Comparison of ENCODE assay signal across 8 cellular contexts in genomic region chr16:53071748-53072301, GRCh38. TPM values are rescaled to one million over a fixed set of nuclear protein-coding genes. Genes with fewer than 3 reads are reported as not detected.
DNase-seq lines count a peak whose midpoint lies in the region; ATAC-seq and FAIRE-seq lines count a peak whose summit lies in the region.

No MANE protein-coding gene starts in this region.

- peaks cover 2 to 7% of the 10 kb centered on the region in 2 donors for H3K36me3 Mint-ChIP-seq in activated T-cell treated with anti-CD3 and anti-CD28 coated beads, Interleukin-2, amount 50 U/mL, for 72 hours (ENCODE audit: insufficient read depth in 2 of 2)

- H3K27ac Mint-ChIP-seq in activated T-cell treated with anti-CD3 and anti-CD28 coated beads, Interleukin-2, amount 50 U/mL, for 72 hours, result no peak overlapping the region

- H3K4me1 Mint-ChIP-seq in activated T-cell treated with anti-CD3 and anti-CD28 coated beads, Interleukin-2, amount 50 U/mL, for 72 hours (ENCODE audit: low read depth), result peaks cover 25% of the 10 kb centered on the region

- H3K9me3 Mint-ChIP-seq in activated T-cell treated with anti-CD3 and anti-CD28 coated beads, Interleukin-2, amount 50 U/mL, for 72 hours, result peaks cover 0 to 1% of the 10 kb centered on the region in 2 donors

- intact Hi-C loops in left ventricle myocardium superior (cut with micrococcal nuclease), result no loop called here

- no peak overlapping the region for H3K4me3 Mint-ChIP-seq in activated T-cell treated with anti-CD3 and anti-CD28 coated beads, Interleukin-2, amount 50 U/mL, for 72 hours

- ATAC-seq in GM21717 (IDR thresholded peaks at IDR 0.05; ENCODE audit: unreplicated experiment) (peak; percentile 55), left ventricle myocardium superior (peak; percentile 94)
- ATAC-seq in activated T-cell treated with anti-CD3 and anti-CD28 coated beads, Interleukin-2, amount 50 U/mL, for 72 hours (replicated peaks in 1 of 2), result no peak

- H3K27me3 Mint-ChIP-seq in activated T-cell treated with anti-CD3 and anti-CD28 coated beads, Interleukin-2, amount 50 U/mL, for 72 hours (ENCODE audit: low read depth), result no peaks in the 10 kb centered on the region

- DNase-seq in COR-L47 (lab: John Stamatoyannopoulos, UW) (peak; percentile 39), NCI-H2171 (lab: John Stamatoyannopoulos, UW) (peak; percentile 75), left ventricle myocardium superior (peak; percentile 89), superior temporal gyrus (ENCODE audit: extremely low spot score) (peak; percentile 62), RCC 7860 (ENCODE audit: low spot score) (no peak)
- DNase-seq in activated T-cell treated with anti-CD3 and anti-CD28 coated beads, Interleukin-2, amount 50 U/mL, for 72 hours, result no peak
- no peak for DNase-seq in activated CD4-positive, alpha-beta T cell treated with anti-CD3 and anti-CD28 coated beads, Interleukin-2, amount 50 U/mL, for 48 hours

- no peak for FAIRE-seq in RCC 7860 (lab: Jason Lieb, UNC)

RNA-seq across cellular contexts. Expression of gene CHD9, which starts 17.0 kb away (rescaled TPM):
- total RNA-seq in left ventricle myocardium superior, result 36.4 TPM
- 10 to 100 TPM; 16.7 to 17.4 TPM for total RNA-seq in activated T-cell treated with anti-CD3 and anti-CD28 coated beads, Interleukin-2, amount 50 U/mL, for 72 hours

RNA-seq across cellular contexts. Expression of gene CHD9NB, which starts 19.1 kb away (rescaled TPM):
- total RNA-seq in left ventricle myocardium superior, result 0.97 TPM
- total RNA-seq in activated T-cell treated with anti-CD3 and anti-CD28 coated beads, Interleukin-2, amount 50 U/mL, for 72 hours, result under 1 TPM; 0.19 to 0.46 TPM

Comparison
In these comparisons a context has a peak if more than half of its experiments do, and no peak if none do; other contexts are left out.
1. DNase-seq: peak in COR-L47 (single experiment), NCI-H2171 (single experiment), left ventricle myocardium superior (single experiment) and superior temporal gyrus (single experiment); none in RCC 7860 (single experiment), activated T-cell treated with anti-CD3 and anti-CD28 coated beads, Interleukin-2, amount 50 U/mL, for 72 hours (0 of 2) and activated CD4-positive, alpha-beta T cell treated with anti-CD3 and anti-CD28 coated beads, Interleukin-2, amount 50 U/mL, for 48 hours (0 of 2).
2. ATAC-seq: peak in GM21717 (single experiment) and left ventricle myocardium superior (single experiment); none in activated T-cell treated with anti-CD3 and anti-CD28 coated beads, Interleukin-2, amount 50 U/mL, for 72 hours (0 of 2).